In the genomic region with DNA sequence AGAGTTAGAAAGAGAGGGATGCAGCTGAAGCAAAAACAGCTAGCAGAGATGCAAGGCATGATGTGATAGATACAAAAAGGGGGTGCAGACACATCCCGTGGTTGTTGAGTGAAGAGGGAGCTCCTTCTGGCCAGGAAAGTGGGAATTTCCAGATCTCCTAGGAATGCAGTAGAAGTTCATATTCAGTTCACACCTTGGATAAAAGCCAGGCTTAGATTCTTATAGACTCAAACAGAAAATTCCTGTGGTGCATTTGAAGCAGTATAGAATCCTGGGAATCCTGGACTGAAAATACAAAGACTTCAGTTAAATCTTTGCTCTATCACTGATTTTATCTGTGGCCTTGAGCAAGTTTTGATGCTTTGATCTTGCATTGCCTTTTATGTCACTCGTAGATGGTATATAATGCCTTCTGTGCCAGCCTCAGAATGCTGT, we compare ENCODE assay signal across 15 cellular contexts. TPM values are rescaled to one million over a fixed set of nuclear protein-coding genes. Genes with fewer than 3 reads are reported as not detected.
DNase-seq lines count a peak whose midpoint lies in the region; ATAC-seq and TF ChIP-seq lines count a peak whose summit lies in the region.
"Had no signal": no experiment of that assay in that cellular context is flagged by ENCODE, and none has a peak within 500 bp of the region (broad histone marks: within the 10 kb centered on the region; RNA-seq: fewer than 3 reads in every experiment).

No MANE protein-coding gene starts in this region.

- no peak overlapping the region for H3K4me3 Mint-ChIP-seq in nephron
- H3K4me3 Mint-ChIP-seq: activated CD4-positive, alpha-beta T cell treated with anti-CD3 and anti-CD28 coated beads, Interleukin-2, amount 10 ng/mL, durations not matched to agents 24 days and 14 days; activated naive CD4-positive, alpha-beta T cell treated with anti-CD3 and anti-CD28 coated beads, Interleukin-2, amount 10 ng/mL, durations not matched to agents 7 days and 5 days had no signal

- TF ChIP-seq CTCF in nephron (IDR thresholded peaks at IDR 0.05; ENCODE audit: unreplicated experiment in 3 of 3) (no peak), GM20000 (IDR thresholded peaks at IDR 0.05; ENCODE audit: extremely low read depth, missing control alignments) (no peak)

- H3K36me3 ChIP-seq in MG63, result peaks cover 13% of the 10 kb centered on the region

- no peaks in the 10 kb centered on the region for H3K27me3 ChIP-seq in MG63

- H3K36me3 Mint-ChIP-seq in nephron (ENCODE audit: low read depth), result peaks cover 72% of the 10 kb centered on the region

- H3K27me3 Mint-ChIP-seq in nephron (ENCODE audit: low read depth), result no peaks in the 10 kb centered on the region
- H3K27me3 Mint-ChIP-seq: activated CD4-positive, alpha-beta T cell treated with anti-CD3 and anti-CD28 coated beads, Interleukin-2, amount 10 ng/mL, durations not matched to agents 24 days and 14 days; activated naive CD4-positive, alpha-beta T cell treated with anti-CD3 and anti-CD28 coated beads, Interleukin-2, amount 10 ng/mL, durations not matched to agents 7 days and 5 days had no signal

- peak overlapping the region; percentile 16 to 62 (median 57) for H3K27ac Mint-ChIP-seq in nephron
- H3K27ac Mint-ChIP-seq: activated CD4-positive, alpha-beta T cell treated with anti-CD3 and anti-CD28 coated beads, Interleukin-2, amount 10 ng/mL, durations not matched to agents 24 days and 14 days; activated naive CD4-positive, alpha-beta T cell treated with anti-CD3 and anti-CD28 coated beads, Interleukin-2, amount 10 ng/mL, durations not matched to agents 7 days and 5 days had no signal

- no peaks in the 10 kb centered on the region for H3K9me3 Mint-ChIP-seq in nephron
- H3K9me3 Mint-ChIP-seq: activated CD4-positive, alpha-beta T cell treated with anti-CD3 and anti-CD28 coated beads, Interleukin-2, amount 10 ng/mL, durations not matched to agents 24 days and 14 days; activated naive CD4-positive, alpha-beta T cell treated with anti-CD3 and anti-CD28 coated beads, Interleukin-2, amount 10 ng/mL, durations not matched to agents 7 days and 5 days had no signal

- peaks cover 3% of the 10 kb centered on the region; the same call in 1 of the 2 replicates for H3K9me3 ChIP-seq in MG63

- peak; percentile 91 for DNase-seq in EL
- DNase-seq in MG63, result peak; percentile 13
- peak; percentile 81 for DNase-seq in dedifferentiated amniotic fluid mesenchymal stem cell (ENCODE audit: extremely low spot score)
- DNase-seq in NCI-H1436 treated with DMSO at 0.1 percent for 48 hours (lab: John Stamatoyannopoulos, UW), result no peak
- no peak for DNase-seq in KG1 (lab: John Stamatoyannopoulos, UW)
- DNase-seq in GM20000 (ENCODE audit: low spot score), result no peak
- DNase-seq: activated CD4-positive, alpha-beta T cell treated with anti-CD3 and anti-CD28 coated beads, Interleukin-2, amount 10 ng/mL, durations not matched to agents 24 days and 14 days; activated naive CD4-positive, alpha-beta T cell treated with anti-CD3 and anti-CD28 coated beads, Interleukin-2, amount 10 ng/mL, durations not matched to agents 7 days and 5 days; effector CD4-positive, alpha-beta T cell; NCI-H1048; NCI-H526 treated with DMSO at 0.1 percent for 48 hours; small intestine had no signal

- no peak for ATAC-seq in HG02870 (IDR thresholded peaks at IDR 0.05; ENCODE audit: unreplicated experiment)
- ATAC-seq: GM12878 had no signal

- no peak overlapping the region for H3K4me3 ChIP-seq in MG63
- H3K4me3 ChIP-seq: GM12878 had no signal

- peaks cover 28% of the 10 kb centered on the region for H3K4me1 Mint-ChIP-seq in nephron

RNA-seq across cellular contexts. Expression of a gene that starts 33.9 kb away (rescaled TPM):
- total RNA-seq in MG63 (2014; rRNA removed; shearing (Covaris generic); ENCODE audit: low replicate concordance), result 16.4 and 19.3 TPM in 2 replicates

RNA-seq across cellular contexts. Expression of a gene that starts 38.8 kb away (rescaled TPM):
- 21.0 and 56.9 TPM in 2 replicates for total RNA-seq in MG63 (2014; rRNA removed; shearing (Covaris generic); ENCODE audit: low replicate concordance)

Comparison
In these comparisons a context has a peak if more than half of its experiments do, and no peak if none do; other contexts are left out.
1. DNase-seq: peak in EL (single experiment), MG63 (single experiment) and dedifferentiated amniotic fluid mesenchymal stem cell (single experiment); none in NCI-H1436 treated with DMSO at 0.1 percent for 48 hours (single experiment), KG1 (single experiment) and GM20000 (single experiment).